ENCODE assay signal across 30 cellular contexts in the genomic region with DNA sequence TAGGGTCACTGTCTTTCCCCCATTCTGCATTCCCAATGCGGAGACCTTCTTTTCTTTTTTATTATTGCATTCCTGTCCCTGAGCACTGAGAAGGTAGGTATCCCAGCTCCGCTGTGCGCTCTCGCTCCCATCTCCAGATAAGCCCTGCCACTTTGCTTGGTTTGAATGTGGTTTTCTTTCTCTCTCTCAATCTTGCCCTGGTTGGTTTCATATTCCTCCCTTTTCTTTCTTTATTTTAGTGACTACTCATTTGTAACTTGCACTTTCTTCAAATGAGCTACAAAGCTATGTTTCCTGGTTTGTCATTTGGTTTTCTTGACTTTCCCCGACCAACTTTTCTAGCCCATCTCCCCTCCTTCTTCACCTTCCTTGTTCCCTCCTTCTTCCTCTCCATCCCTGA. TPM values are rescaled to one million over a fixed set of nuclear protein-coding genes. Genes with fewer than 3 reads are reported as not detected.
A peak's percentile ranks its signal among the peaks of the same experiment; 100 is the strongest.
DNase-seq lines count a peak whose midpoint lies in the region; ATAC-seq and TF ChIP-seq lines count a peak whose summit lies in the region.
"Had no signal": no experiment of that assay in that cellular context is flagged by ENCODE, and none has a peak within 500 bp of the region (broad histone marks: within the 10 kb centered on the region; RNA-seq: fewer than 3 reads in every experiment).

No MANE protein-coding gene starts in this region.

- peak; percentile 44 to 68 for ATAC-seq in activated T-cell treated with anti-CD3 and anti-CD28 coated beads, Interleukin-2, amount 50 U/mL, for 72 hours (replicated peaks in 1 of 2)
- ATAC-seq in activated naive CD8-positive, alpha-beta T cell treated with anti-CD3 and anti-CD28 coated beads, Interleukin-2, amount 10 ng/mL, durations not matched to agents 7 days and 5 days (ENCODE audit: low read depth): no peak
- no peak for ATAC-seq in GM18511 (IDR thresholded peaks at IDR 0.05; ENCODE audit: unreplicated experiment)
- ATAC-seq in HG02870 (IDR thresholded peaks at IDR 0.05; ENCODE audit: unreplicated experiment): no peak
- ATAC-seq in GM21447 (IDR thresholded peaks at IDR 0.05; ENCODE audit: unreplicated experiment): no peak
- ATAC-seq: body of pancreas, right lobe of liver, T-cell had no signal

- no peak overlapping the region for H3K4me3 ChIP-seq in KMS-11 (IDR thresholded peaks at IDR 0.05; ENCODE audit: insufficient read depth, low read depth, low read length)
- no peak overlapping the region for H3K4me3 ChIP-seq in osteoblast (ENCODE audit: insufficient read depth, low read length)
- H3K4me3 ChIP-seq: adrenal gland, body of pancreas, esophagus squamous epithelium, hepatocyte, right lobe of liver, SJSA1, testis had no signal

- peaks cover 45% of the 10 kb centered on the region for H3K27me3 Mint-ChIP-seq in activated T-cell treated with anti-CD3 and anti-CD28 coated beads, Interleukin-2, amount 50 U/mL, for 72 hours (ENCODE audit: low read depth)
- H3K27me3 Mint-ChIP-seq in activated T-cell treated with anti-CD3 and anti-CD28 coated beads, Interleukin-2, amount 50 U/mL, for 24 hours: peaks cover 38% of the 10 kb centered on the region
- H3K27me3 Mint-ChIP-seq in activated naive CD8-positive, alpha-beta T cell treated with anti-CD3 and anti-CD28 coated beads, Interleukin-2, amount 10 ng/mL, durations not matched to agents 7 days and 5 days: peaks cover 13% of the 10 kb centered on the region

- POLR2A ChIA-PET in activated naive CD8-positive, alpha-beta T cell treated with anti-CD3 and anti-CD28 coated beads, Interleukin-2, amount 10 ng/mL, durations not matched to agents 7 days and 5 days (lab: Charles Lee): interaction anchor here (0.6 to 0.8 kb wide), 2 partner anchors 13 to 59 kb away, joined by 4 read pairs; no protein-coding TSS in a partner anchor

- H3K4me2 ChIP-seq in KMS-11: peak overlapping the region; percentile 58; the same call in 1 of the 2 replicates
- H3K4me2 ChIP-seq in osteoblast (ENCODE audit: insufficient read depth, low read length): no peak overlapping the region

- H3K9me3 ChIP-seq in osteoblast (ENCODE audit: low read depth, low read length): no peaks in the 10 kb centered on the region
- H3K9me3 ChIP-seq: adrenal gland, body of pancreas, esophagus squamous epithelium, neutrophil, right lobe of liver, SJSA1, testis had no signal

- no peak overlapping the region for H2AFZ ChIP-seq in KMS-11 (ENCODE audit: low read depth)
- no peak overlapping the region for H2AFZ ChIP-seq in osteoblast (ENCODE audit: low read length)
- H2AFZ ChIP-seq: hepatocyte had no signal

- H3K9me3 Mint-ChIP-seq in activated T-cell treated with anti-CD3 and anti-CD28 coated beads, Interleukin-2, amount 50 U/mL, for 72 hours: no peaks in the 10 kb centered on the region
- H3K9me3 Mint-ChIP-seq in activated T-cell treated with anti-CD3 and anti-CD28 coated beads, Interleukin-2, amount 50 U/mL, for 24 hours: no peaks in the 10 kb centered on the region
- H3K9me3 Mint-ChIP-seq in activated naive CD8-positive, alpha-beta T cell treated with anti-CD3 and anti-CD28 coated beads, Interleukin-2, amount 10 ng/mL, durations not matched to agents 7 days and 5 days: no peaks in the 10 kb centered on the region
- H3K9me3 Mint-ChIP-seq: immature natural killer cell, T-cell had no signal

- H3K36me3 Mint-ChIP-seq in activated T-cell treated with anti-CD3 and anti-CD28 coated beads, Interleukin-2, amount 50 U/mL, for 72 hours (ENCODE audit: insufficient read depth in 2 of 2): no peaks in the 10 kb centered on the region
- H3K36me3 Mint-ChIP-seq in activated T-cell treated with anti-CD3 and anti-CD28 coated beads, Interleukin-2, amount 50 U/mL, for 24 hours (ENCODE audit: low read depth): no peaks in the 10 kb centered on the region
- H3K36me3 Mint-ChIP-seq in activated naive CD8-positive, alpha-beta T cell treated with anti-CD3 and anti-CD28 coated beads, Interleukin-2, amount 10 ng/mL, durations not matched to agents 7 days and 5 days: no peaks in the 10 kb centered on the region
- H3K36me3 Mint-ChIP-seq: immature natural killer cell, T-cell had no signal

- TF ChIP-seq CTCF in KMS-11 (conservative IDR thresholded peaks at IDR 0.05; ENCODE audit: low read depth, low read length) (no peak), osteoblast (IDR thresholded peaks at IDR 0.05; ENCODE audit: extremely low read depth, low read depth, low read length) (no peak)

- H3K9ac ChIP-seq in KMS-11: no peak overlapping the region

- H3K4me3 Mint-ChIP-seq in activated T-cell treated with anti-CD3 and anti-CD28 coated beads, Interleukin-2, amount 50 U/mL, for 72 hours: peak overlapping the region; percentile 69 to 79
- no peak overlapping the region for H3K4me3 Mint-ChIP-seq in activated T-cell treated with anti-CD3 and anti-CD28 coated beads, Interleukin-2, amount 50 U/mL, for 24 hours
- peak overlapping the region; percentile 32 for H3K4me3 Mint-ChIP-seq in activated naive CD8-positive, alpha-beta T cell treated with anti-CD3 and anti-CD28 coated beads, Interleukin-2, amount 10 ng/mL, durations not matched to agents 7 days and 5 days
- H3K4me3 Mint-ChIP-seq: immature natural killer cell, T-cell had no signal

- H3K27me3 ChIP-seq in KMS-11 (ENCODE audit: insufficient read depth, low read depth) (peaks cover 40% of the 10 kb centered on the region; the same call in 1 of the 2 replicates), osteoblast (ENCODE audit: insufficient read depth, low read length) (peaks cover 48% of the 10 kb centered on the region)
- H3K27me3 ChIP-seq: adrenal gland, body of pancreas, right lobe of liver, testis had no signal

- peak overlapping the region; percentile 25 for H3K27ac Mint-ChIP-seq in activated T-cell treated with anti-CD3 and anti-CD28 coated beads, Interleukin-2, amount 50 U/mL, for 72 hours
- H3K27ac Mint-ChIP-seq in activated T-cell treated with anti-CD3 and anti-CD28 coated beads, Interleukin-2, amount 50 U/mL, for 24 hours: no peak overlapping the region
- H3K27ac Mint-ChIP-seq in activated naive CD8-positive, alpha-beta T cell treated with anti-CD3 and anti-CD28 coated beads, Interleukin-2, amount 10 ng/mL, durations not matched to agents 7 days and 5 days: peak overlapping the region; percentile 77
- H3K27ac Mint-ChIP-seq: progenitor cell of endocrine pancreas, T-cell had no signal

- peaks cover 22% of the 10 kb centered on the region for H3K4me1 Mint-ChIP-seq in activated T-cell treated with anti-CD3 and anti-CD28 coated beads, Interleukin-2, amount 50 U/mL, for 72 hours (ENCODE audit: low read depth)
- H3K4me1 Mint-ChIP-seq in activated T-cell treated with anti-CD3 and anti-CD28 coated beads, Interleukin-2, amount 50 U/mL, for 24 hours (ENCODE audit: low read depth): peaks cover 11% of the 10 kb centered on the region
- H3K4me1 Mint-ChIP-seq in activated naive CD8-positive, alpha-beta T cell treated with anti-CD3 and anti-CD28 coated beads, Interleukin-2, amount 10 ng/mL, durations not matched to agents 7 days and 5 days: peaks cover 11% of the 10 kb centered on the region
- H3K4me1 Mint-ChIP-seq: immature natural killer cell had no signal

- H3K4me1 ChIP-seq in KMS-11 (ENCODE audit: low read depth, poor library complexity, severe bottlenecking) (peaks cover 19% of the 10 kb centered on the region), osteoblast (ENCODE audit: insufficient read depth, low read length) (no peaks in the 10 kb centered on the region)
- H3K4me1 ChIP-seq: adrenal gland, body of pancreas, right lobe of liver, testis had no signal

- H3K27ac ChIP-seq in KMS-11: no peak overlapping the region
- H3K27ac ChIP-seq in osteoblast (ENCODE audit: low read depth, low read length): no peak overlapping the region
- H3K27ac ChIP-seq: adrenal gland, body of pancreas, esophagus squamous epithelium, hepatocyte, neutrophil, right lobe of liver, SJSA1, testis had no signal

- H4K20me1 ChIP-seq in KMS-11 (ENCODE audit: insufficient read depth) (no peaks in the 10 kb centered on the region), osteoblast (ENCODE audit: insufficient read depth, low read length) (no peaks in the 10 kb centered on the region)

- no peaks in the 10 kb centered on the region for H3K79me2 ChIP-seq in KMS-11 (ENCODE audit: insufficient read depth, low read depth)
- no peaks in the 10 kb centered on the region for H3K79me2 ChIP-seq in osteoblast (ENCODE audit: insufficient read depth, low read length)
- H3K79me2 ChIP-seq: hepatocyte had no signal

- no peaks in the 10 kb centered on the region for H3K36me3 ChIP-seq in KMS-11 (ENCODE audit: insufficient read depth)
- no peaks in the 10 kb centered on the region for H3K36me3 ChIP-seq in osteoblast (ENCODE audit: insufficient read depth, low read length)
- H3K36me3 ChIP-seq: adrenal gland, esophagus squamous epithelium, neutrophil, right lobe of liver, SJSA1 had no signal

- DNase-seq in activated T-cell treated with anti-CD3 and anti-CD28 coated beads, Interleukin-2, amount 50 U/mL, for 72 hours: no peak
- no peak for DNase-seq in activated T-cell treated with anti-CD3 and anti-CD28 coated beads, Interleukin-2, amount 50 U/mL, for 24 hours
- no peak for DNase-seq in activated naive CD8-positive, alpha-beta T cell treated with anti-CD3 and anti-CD28 coated beads, Interleukin-2, amount 10 ng/mL, durations not matched to agents 7 days and 5 days
- DNase-seq in osteoblast (ENCODE audit: insufficient read length, low spot score, missing footprints): peak; percentile 41
- DNase-seq: activated CD8-positive, alpha-beta memory T cell treated with anti-CD3 and anti-CD28 coated beads, Interleukin-2, amount 50 U/mL, for 48 hours; activated effector memory CD4-positive, alpha-beta T cell treated with anti-CD3 and anti-CD28 coated beads, Interleukin-2, amount 50 U/mL, for 16 hours; adrenal gland; body of pancreas; C1 segment of cervical spinal cord; dermis blood vessel endothelial cell; esophagus squamous epithelium; foreskin melanocyte; GOT3; immature natural killer cell; NCI-H1105 treated with DMSO at 0.1 percent for 48 hours; NCI-H2029 treated with DMSO at 0.1 percent for 48 hours; right lobe of liver; RPMI8226; stimulated activated CD4-positive, alpha-beta T cell treated with anti-CD3 and anti-CD28 coated beads, Interleukin-12 subunit alpha, Interleukin-12 subunit beta, amount 100 ng/mL, for 4 hours; stimulated activated CD4-positive, alpha-beta T cell treated with anti-CD3 and anti-CD28 coated beads, Interleukin-4, amount 100 ng/mL, for 1 hour; T-cell; testis had no signal

RNA-seq across cellular contexts. Expression of gene HSPB1, which starts 29.0 kb away (rescaled TPM):
- total RNA-seq in activated T-cell treated with anti-CD3 and anti-CD28 coated beads, Interleukin-2, amount 50 U/mL, for 72 hours: 10 to 100 TPM; 39.7 to 42.0 TPM
- total RNA-seq in activated naive CD8-positive, alpha-beta T cell treated with anti-CD3 and anti-CD28 coated beads, Interleukin-2, amount 10 ng/mL, durations not matched to agents 7 days and 5 days: 10 to 100 TPM; 43.3 to 47.9 TPM
- 67.2 and 72.7 TPM in 2 replicates for total RNA-seq in osteoblast

Comparison
In these comparisons a context has a peak if more than half of its experiments do, and no peak if none do; other contexts are left out.
1. ATAC-seq: peak in activated T-cell treated with anti-CD3 and anti-CD28 coated beads, Interleukin-2, amount 50 U/mL, for 72 hours (2 of 2); none in activated naive CD8-positive, alpha-beta T cell treated with anti-CD3 and anti-CD28 coated beads, Interleukin-2, amount 10 ng/mL, durations not matched to agents 7 days and 5 days (single experiment), GM18511 (single experiment), HG02870 (single experiment) and GM21447 (single experiment).